14 cellular contexts compared by ENCODE assay signal in the genomic region with DNA sequence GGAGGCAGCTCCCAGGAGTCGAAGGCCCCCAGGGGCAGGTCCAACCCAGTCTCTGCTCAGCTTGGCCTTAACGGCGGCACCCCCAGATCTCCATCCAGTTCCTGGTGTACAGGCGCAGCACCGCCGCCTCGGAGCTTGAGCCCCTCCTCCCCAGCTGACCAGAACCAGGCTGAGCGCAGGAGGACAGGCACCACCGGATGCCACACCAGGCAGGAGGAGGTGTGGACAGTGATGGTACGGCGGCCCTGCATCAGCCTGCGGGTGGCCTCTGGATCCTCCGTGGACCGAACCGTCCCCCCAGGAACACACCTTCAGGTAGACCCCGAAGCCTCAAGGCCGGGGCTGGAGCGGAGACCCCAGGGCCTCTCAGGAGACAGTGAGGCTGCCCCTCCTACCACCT. TPM values are rescaled to one million over a fixed set of nuclear protein-coding genes. Genes with fewer than 3 reads are reported as not detected.
A peak's percentile ranks its signal among the peaks of the same experiment; 100 is the strongest.
DNase-seq lines count a peak whose midpoint lies in the region; ATAC-seq and TF ChIP-seq lines count a peak whose summit lies in the region.
"Had no signal": no experiment of that assay in that cellular context is flagged by ENCODE, and none has a peak within 500 bp of the region (broad histone marks: within the 10 kb centered on the region; RNA-seq: fewer than 3 reads in every experiment).

No MANE protein-coding gene starts in this region.

- CTCF ChIA-PET in IMR-90 (lab: Yijun Ruan, JAX), result no interaction called here

- intact Hi-C loops in IMR-90 (cut with micrococcal nuclease), result no loop called here

- DNase-seq in IMR-90 (no peak), T-helper 17 cell (no peak), osteoblast (ENCODE audit: insufficient read length, low spot score, missing footprints) (peak; percentile 75), GDM1 (lab: John Stamatoyannopoulos, UW) (no peak), kidney tubule cell (ENCODE audit: low spot score) (no peak), cerebellum (ENCODE audit: low spot score) (no peak)
- DNase-seq in central memory CD8-positive, alpha-beta T cell (ENCODE audit: low spot score in 2 of 2), result no peak
- DNase-seq: ACHN; CD4-positive, alpha-beta memory T cell; DMS79 treated with DMSO at 0.1 percent for 48 hours; GM23248; KBM-7 had no signal

- H3K9me1 ChIP-seq in IMR-90 (ENCODE audit: insufficient read depth, low read length), result peaks cover 6% of the 10 kb centered on the region; the same call in 1 of the 2 replicates

- no peak overlapping the region for H3K14ac ChIP-seq in IMR-90 (replicated peaks; ENCODE audit: low read depth, low read length)

- H2BK15ac ChIP-seq in IMR-90 (ENCODE audit: low read depth, low read length), result no peak overlapping the region

- H3K4me1 ChIP-seq in IMR-90 (ENCODE audit: control insufficient read depth, insufficient read depth, low read length) (no peaks in the 10 kb centered on the region), osteoblast (ENCODE audit: insufficient read depth, low read length) (no peaks in the 10 kb centered on the region)
- H3K4me1 ChIP-seq: HAP-1 had no signal

- no peaks in the 10 kb centered on the region for H3K9me3 Mint-ChIP-seq in central memory CD8-positive, alpha-beta T cell
- H3K9me3 Mint-ChIP-seq: CD14-positive monocyte had no signal

- H2AK9ac ChIP-seq in IMR-90 (replicated peaks; ENCODE audit: low read depth, low read length, poor library complexity), result no peak overlapping the region

- H3K23ac ChIP-seq in IMR-90 (ENCODE audit: low read depth, low read length), result no peak overlapping the region

- H3K4ac ChIP-seq in IMR-90 (ENCODE audit: low read depth, low read length), result no peak overlapping the region

- H4K91ac ChIP-seq in IMR-90 (ENCODE audit: insufficient read depth, low read depth, low read length), result no peak overlapping the region

- H3K9ac ChIP-seq in IMR-90 (ENCODE audit: low read depth, low read length), result no peak overlapping the region
- H3K9ac ChIP-seq: GM23248 had no signal

- WGBS in IMR-90 (ENCODE audit: extremely low coverage in 2 of 2, insufficient read length in 1 of 2), 2 experiments, result 92% methylated on average over 6 of the region's 18 CpGs; no CpG with 5 or more reads in 1 of the 2 experiments

- no peaks in the 10 kb centered on the region for H3K27me3 ChIP-seq in IMR-90 (ENCODE audit: control insufficient read depth, insufficient read depth, low read length)
- no peaks in the 10 kb centered on the region for H3K27me3 ChIP-seq in osteoblast (ENCODE audit: insufficient read depth, low read length)

- ATAC-seq in IMR-90 (ENCODE audit: low read depth), result no peak
- no peak for ATAC-seq in T-helper 17 cell
- no peak for ATAC-seq in central memory CD8-positive, alpha-beta T cell (replicated peaks; ENCODE audit: extremely low read depth, poor library complexity, severe bottlenecking)

- no peak for TF ChIP-seq POLR2A in IMR-90 (IDR thresholded peaks at IDR 0.05; ENCODE audit: low read depth, low read length)

- no peak overlapping the region for H2BK120ac ChIP-seq in IMR-90 (ENCODE audit: low read depth, low read length)

- dilution Hi-C loops in IMR-90 (cut with HindIII; ENCODE audit: low sequenced_read_pairs, unreplicated experiment), result no loop called here

- H3K4me2 ChIP-seq in IMR-90 (ENCODE audit: low read depth, low read length) (no peak overlapping the region), osteoblast (ENCODE audit: insufficient read depth, low read length) (no peak overlapping the region)

- peak overlapping the region; percentile 58 for H2AFZ ChIP-seq in IMR-90 (replicated peaks; ENCODE audit: low read length, poor library complexity)
- H2AFZ ChIP-seq in osteoblast (ENCODE audit: low read length), result no peak overlapping the region
- H2AFZ ChIP-seq: GM23248 had no signal

- H3K36me3 Mint-ChIP-seq in T-helper 17 cell (ENCODE audit: low read depth), result no peaks in the 10 kb centered on the region
- H3K36me3 Mint-ChIP-seq in central memory CD8-positive, alpha-beta T cell (ENCODE audit: insufficient read depth), result peaks cover 46% of the 10 kb centered on the region

- peak overlapping the region; percentile 65 for H3K27ac Mint-ChIP-seq in T-helper 17 cell
- peak overlapping the region; percentile 71 for H3K27ac Mint-ChIP-seq in central memory CD8-positive, alpha-beta T cell (ENCODE audit: low read depth)

- peaks cover 5% of the 10 kb centered on the region for H4K20me1 ChIP-seq in IMR-90 (ENCODE audit: insufficient read depth, low read length)
- peaks cover 12% of the 10 kb centered on the region for H4K20me1 ChIP-seq in osteoblast (ENCODE audit: insufficient read depth, low read length)

- peak overlapping the region; percentile 19 for H3K4me3 Mint-ChIP-seq in T-helper 17 cell
- H3K4me3 Mint-ChIP-seq in central memory CD8-positive, alpha-beta T cell, result no peak overlapping the region
- H3K4me3 Mint-ChIP-seq: CD14-positive monocyte; CD4-positive, alpha-beta memory T cell had no signal

- H3K36me3 ChIP-seq in IMR-90 (ENCODE audit: control insufficient read depth, insufficient read depth, low read length) (peaks cover 56% of the 10 kb centered on the region), osteoblast (ENCODE audit: insufficient read depth, low read length) (peaks cover 41% of the 10 kb centered on the region)

- in situ Hi-C loops in IMR-90 (cut with MboI; ENCODE audit: low sequenced_read_pairs), result no loop called here

- no peak overlapping the region for H3K56ac ChIP-seq in IMR-90 (ENCODE audit: extremely low read depth, insufficient read depth, low read length)

- H3K79me1 ChIP-seq in IMR-90 (ENCODE audit: low read depth in 1 of 2, low read length in 2 of 2), result peaks cover 0 to 4% of the 10 kb centered on the region in 2 experiments; a peak in 1 of 4 replicates

- H2AK5ac ChIP-seq in IMR-90 (ENCODE audit: low read depth, low read length), result no peak overlapping the region

- no peaks in the 10 kb centered on the region for H3K27me3 Mint-ChIP-seq in T-helper 17 cell
- no peaks in the 10 kb centered on the region for H3K27me3 Mint-ChIP-seq in central memory CD8-positive, alpha-beta T cell
- H3K27me3 Mint-ChIP-seq: CD4-positive, alpha-beta memory T cell had no signal

- H3K27ac ChIP-seq in IMR-90 (ENCODE audit: insufficient read depth, low read length), result no peak overlapping the region
- H3K27ac ChIP-seq in osteoblast (ENCODE audit: low read depth, low read length), result no peak overlapping the region
- H3K27ac ChIP-seq: GM23248 had no signal

- no peak for TF ChIP-seq RAD21 in IMR-90 (IDR thresholded peaks at IDR 0.05; ENCODE audit: low read length)

- TF ChIP-seq CTCF in IMR-90 (conservative IDR thresholded peaks at IDR 0.05; ENCODE audit: low read depth, low read length) (no peak), osteoblast (IDR thresholded peaks at IDR 0.05; ENCODE audit: extremely low read depth, low read depth, low read length) (no peak)

- no peaks in the 10 kb centered on the region for H3K79me2 ChIP-seq in osteoblast (ENCODE audit: insufficient read depth, low read length)

- POLR2A ChIA-PET in IMR-90 (lab: Charles Lee; ENCODE audit: unreplicated experiment), result no interaction called here

- peaks cover 5% of the 10 kb centered on the region for H3K4me1 Mint-ChIP-seq in T-helper 17 cell
- no peaks in the 10 kb centered on the region for H3K4me1 Mint-ChIP-seq in central memory CD8-positive, alpha-beta T cell
- H3K4me1 Mint-ChIP-seq: CD14-positive monocyte; CD4-positive, alpha-beta memory T cell had no signal

- H4K8ac ChIP-seq in IMR-90 (ENCODE audit: low read depth in 2 of 2, low read length in 2 of 2), result no peak overlapping the region

- no peak overlapping the region for H2BK5ac ChIP-seq in IMR-90 (ENCODE audit: low read depth, low read length, poor library complexity, severe bottlenecking)

- H3K18ac ChIP-seq in IMR-90 (ENCODE audit: low read depth, low read length), result no peak overlapping the region

- H3K4me3 ChIP-seq in IMR-90 (ENCODE audit: insufficient read depth, low read depth, low read length), result no peak overlapping the region
- H3K4me3 ChIP-seq in osteoblast (ENCODE audit: insufficient read depth, low read length), result no peak overlapping the region
- H3K4me3 ChIP-seq: GM23248, HAP-1 had no signal

- H2BK20ac ChIP-seq in IMR-90 (ENCODE audit: low read depth, low read length), result no peak overlapping the region

- no peaks in the 10 kb centered on the region for H3K9me3 ChIP-seq in IMR-90 (ENCODE audit: control insufficient read depth, insufficient read depth, low read length)
- H3K9me3 ChIP-seq in T-helper 17 cell (ENCODE audit: control insufficient read depth, low read length, poor library complexity, severe bottlenecking), result no peaks in the 10 kb centered on the region
- no peaks in the 10 kb centered on the region for H3K9me3 ChIP-seq in osteoblast (ENCODE audit: low read depth, low read length)
- H3K9me3 ChIP-seq: HAP-1 had no signal

- H4K5ac ChIP-seq in IMR-90 (ENCODE audit: low read depth, low read length), result no peak overlapping the region

- no TSS peak for BruUV-seq in IMR-90 (replicated peaks; lab: Mats Ljungman, UMichigan)

TF ChIP-seq in IMR-90, 13 proteins besides CTCF, POLR2A, EP300 and RAD21 (continues in another document):
- no peak for TF ChIP-seq MXI1 (IDR thresholded peaks at IDR 0.05; ENCODE audit: borderline replicate concordance, low read depth, low read length)
- no peak for TF ChIP-seq CEBPB (IDR thresholded peaks at IDR 0.05; ENCODE audit: low read depth, low read length)
- TF ChIP-seq CHD1 (IDR thresholded peaks at IDR 0.05; ENCODE audit: low read depth, low read length), result no peak
- TF ChIP-seq RFX5 (IDR thresholded peaks at IDR 0.05; ENCODE audit: low read depth, low read length), result no peak
- no peak for TF ChIP-seq MAFK (IDR thresholded peaks at IDR 0.05; ENCODE audit: low read depth, low read length)
- TF ChIP-seq FOS (IDR thresholded peaks at IDR 0.05; ENCODE audit: low read depth, low read length), result no peak

RNA-seq across cellular contexts. Expression of a gene that starts 16.4 kb away (rescaled TPM):
- total RNA-seq in IMR-90 (2012; rRNA removed) (6.8 and 7.5 TPM in 2 replicates), T-helper 17 cell (1 to 10 TPM; 3.3 to 3.9 TPM), osteoblast (30.9 and 32.6 TPM in 2 replicates), cerebellum (16.2 TPM)
- polyA plus RNA-seq in IMR-90 (2012; rRNA removed), result 18.9 and 22.3 TPM in 2 replicates
- 14.6 and 25.7 TPM in 2 replicates for polyA plus RNA-seq in IMR-90 (2012; cell fraction: cytosol; rRNA removed)
- polyA plus RNA-seq in IMR-90 (2012; cell fraction: nucleus; rRNA removed; ENCODE audit: low replicate concordance), result 15.3 and 31.2 TPM in 2 replicates

RNA-seq across cellular contexts. Expression of a gene that starts 16.5 kb away (rescaled TPM):
- total RNA-seq in IMR-90 (2012; rRNA removed), result 50.5 and 60.2 TPM in 2 replicates
- 55.8 and 70.8 TPM in 2 replicates for polyA plus RNA-seq in IMR-90 (2012; rRNA removed)
- 67.7 and 109 TPM in 2 replicates for polyA plus RNA-seq in IMR-90 (2012; cell fraction: cytosol; rRNA removed)
- 26.6 and 48.2 TPM in 2 replicates for polyA plus RNA-seq in IMR-90 (2012; cell fraction: nucleus; rRNA removed; ENCODE audit: low replicate concordance)
- total RNA-seq in T-helper 17 cell, result 10 to 100 TPM; 17.3 to 21.9 TPM
- 66.2 and 79.0 TPM in 2 replicates for total RNA-seq in osteoblast
- 30.4 TPM for total RNA-seq in cerebellum

RNA-seq across cellular contexts. Expression of a gene that starts 39.9 kb away (rescaled TPM):
- under 0.01 and 0.18 TPM in 2 replicates for total RNA-seq in IMR-90 (2012; rRNA removed)
- polyA plus RNA-seq in IMR-90 (2012; rRNA removed), result 0.62 and 0.66 TPM in 2 replicates
- 0.11 and 0.36 TPM in 2 replicates for polyA plus RNA-seq in IMR-90 (2012; cell fraction: cytosol; rRNA removed)
- polyA plus RNA-seq in IMR-90 (2012; cell fraction: nucleus; rRNA removed; ENCODE audit: low replicate concordance), result 5.2 and 12.1 TPM in 2 replicates
- 1 to 10 TPM; 1.1 to 1.4 TPM for total RNA-seq in T-helper 17 cell
- total RNA-seq in osteoblast, result 0.72 and 1.2 TPM in 2 replicates
- 2.1 TPM for total RNA-seq in cerebellum
- polyA plus RNA-seq: CD4-positive, alpha-beta memory T cell had no signal
